Comparison of ENCODE assay signal across 1 cellular context in genomic region chr13:37316935-37317334, GRCh38.
TF ChIP-seq lines count a peak whose summit lies in the region.

No MANE protein-coding gene starts in this region.

TF ChIP-seq in H1, 55 proteins besides CTCF, POLR2A, EP300 and RAD21:
- TF ChIP-seq USF2 (IDR thresholded peaks at IDR 0.05; ENCODE audit: low read length): no peak
- TF ChIP-seq CEBPB (IDR thresholded peaks at IDR 0.05; ENCODE audit: low read depth, low read length): no peak
- no peak for TF ChIP-seq TEAD4 (IDR thresholded peaks at IDR 0.05; ENCODE audit: low read depth, low read length)
- TF ChIP-seq BACH1 (IDR thresholded peaks at IDR 0.05; ENCODE audit: low read length): no peak
- no peak for TF ChIP-seq TAF7 (optimal IDR thresholded peaks at IDR 0.05; ENCODE audit: borderline replicate concordance, low read depth, low read length)
- TF ChIP-seq KDM4A (IDR thresholded peaks at IDR 0.05; ENCODE audit: low read depth, low read length, severe bottlenecking): no peak
- no peak for TF ChIP-seq RNF2 (IDR thresholded peaks at IDR 0.05; ENCODE audit: borderline replicate concordance, low read depth, low read length, missing control alignments, poor library complexity, severe bottlenecking)
- no peak for TF ChIP-seq GABPA (IDR thresholded peaks at IDR 0.05; ENCODE audit: borderline replicate concordance, insufficient read depth, low read length)
- TF ChIP-seq SP2 (IDR thresholded peaks at IDR 0.05; ENCODE audit: low read length): no peak
- no peak for TF ChIP-seq ATF3 (IDR thresholded peaks at IDR 0.05; ENCODE audit: insufficient read depth, low read depth, low read length)
- TF ChIP-seq CREB1 (IDR thresholded peaks at IDR 0.05): no peak
- no peak for TF ChIP-seq RBBP5 (IDR thresholded peaks at IDR 0.05; ENCODE audit: borderline replicate concordance, low read depth, low read length)
- TF ChIP-seq POLR2AphosphoS5 (IDR thresholded peaks at IDR 0.05; ENCODE audit: low read depth, low read length): no peak
- TF ChIP-seq SIX5 (IDR thresholded peaks at IDR 0.05; ENCODE audit: low read depth, low read length): no peak
- no peak for TF ChIP-seq GTF2F1 (IDR thresholded peaks at IDR 0.05; ENCODE audit: borderline replicate concordance, low read depth, low read length)
